In genomic region chr19:44770550-44771257, GRCh38 we compare ENCODE assay signal across 1 cellular context.
TF ChIP-seq lines count a peak whose summit lies in the region.

No MANE protein-coding gene starts in this region.

TF ChIP-seq in A549, 52 proteins besides CTCF, POLR2A, EP300 and RAD21 (continued from another document):
- TF ChIP-seq ELK1 (IDR thresholded peaks at IDR 0.05; ENCODE audit: low read depth, low read length) (no peak), CHD2 (IDR thresholded peaks at IDR 0.05; ENCODE audit: low read length, partially characterized antibody) (no peak), NFE2L2 (conservative IDR thresholded peaks at IDR 0.05; ENCODE audit: low read length) (no peak), KDM1A (IDR thresholded peaks at IDR 0.05; ENCODE audit: low read depth) (no peak), PHF8 (IDR thresholded peaks at IDR 0.05; ENCODE audit: borderline replicate concordance, low read depth) (no peak), TFCP2L1 (CRISPR knock-in tag; IDR thresholded peaks at IDR 0.05) (no peak), HOXA7 (CRISPR knock-in tag; IDR thresholded peaks at IDR 0.05) (no peak), HDAC2 (IDR thresholded peaks at IDR 0.05) (no peak), PBX3 (IDR thresholded peaks at IDR 0.05) (no peak), EHMT2 (IDR thresholded peaks at IDR 0.05; ENCODE audit: low read depth) (no peak), GATA3 (IDR thresholded peaks at IDR 0.05; ENCODE audit: borderline replicate concordance) (no peak), REST (IDR thresholded peaks at IDR 0.05) (no peak), SMC3 (IDR thresholded peaks at IDR 0.05) (peak; percentile 100), HEYL (CRISPR knock-in tag; IDR thresholded peaks at IDR 0.05) (no peak), TP53 (CRISPR knock-in tag; IDR thresholded peaks at IDR 0.05) (no peak), USF2 (IDR thresholded peaks at IDR 0.05) (no peak), MAZ (IDR thresholded peaks at IDR 0.05; ENCODE audit: borderline replicate concordance, low read depth, low read length) (peak; percentile 88; the same call in 1 of the 2 replicates), POLR2AphosphoS2 (conservative IDR thresholded peaks at IDR 0.05; ENCODE audit: low read length) (no peak), HMGXB4 (CRISPR knock-in tag; IDR thresholded peaks at IDR 0.05; ENCODE audit: borderline replicate concordance) (no peak), HES2 (IDR thresholded peaks at IDR 0.05) (no peak), CHD4 (IDR thresholded peaks at IDR 0.05; ENCODE audit: borderline replicate concordance) (no peak), BHLHE40 (IDR thresholded peaks at IDR 0.05; ENCODE audit: low read depth, low read length) (no peak), MAX (IDR thresholded peaks at IDR 0.05) (peak; percentile 67; the same call in 1 of the 2 replicates), FOSB (CRISPR knock-in tag; IDR thresholded peaks at IDR 0.05) (no peak), MYC (IDR thresholded peaks at IDR 0.05; ENCODE audit: borderline replicate concordance, low read length) (0 out of 2 replicates have a peak, but pooled peaks have one; percentile 57), NPAS2 (CRISPR knock-in tag; IDR thresholded peaks at IDR 0.05; ENCODE audit: borderline replicate concordance) (no peak)
TF ChIP-seq in A549: peak in this region for 7.
